In genomic region chr12:57124259-57124877, GRCh38 we compare ENCODE assay signal across 8 cellular contexts. TPM values are rescaled to one million over a fixed set of nuclear protein-coding genes. Genes with fewer than 3 reads are reported as not detected.
A peak's percentile ranks its signal among the peaks of the same experiment; 100 is the strongest.
DNase-seq lines count a peak whose midpoint lies in the region; ATAC-seq, FAIRE-seq and TF ChIP-seq lines count a peak whose summit lies in the region.

No MANE protein-coding gene starts in this region.

- H3K9me2 ChIP-seq in hepatocyte (replicated peaks; ENCODE audit: insufficient read depth), result no peaks in the 10 kb centered on the region

- FAIRE-seq in small intestine (lab: Jason Lieb, UNC), result no peak

- ATAC-seq in GM19395 (IDR thresholded peaks at IDR 0.05; ENCODE audit: unreplicated experiment), result no peak

- DNase-seq in SIG-M5 treated with dmso at 0.1 percent for 504 hours (lab: John Stamatoyannopoulos, UW; ENCODE audit: unreplicated experiment) (peak; percentile 88), SIG-M5 (lab: John Stamatoyannopoulos, UW) (no peak), NCI-H1694 treated with DMSO at 0.1 percent for 48 hours (lab: John Stamatoyannopoulos, UW) (peak; percentile 59), T-helper 22 cell (ENCODE audit: low read depth) (peak; percentile 52), anterior cingulate cortex (lab: John Stamatoyannopoulos, UW) (peak in 51 of 58 donors; percentile 17 to 86 (median 53)), hepatocyte (ENCODE audit: low spot score) (peak; percentile 88), small intestine (peak; percentile 83)

- H3K36me3 ChIP-seq in hepatocyte (replicated peaks; ENCODE audit: insufficient read depth, low read depth), result no peaks in the 10 kb centered on the region
- no peaks in the 10 kb centered on the region for H3K36me3 ChIP-seq in small intestine (ENCODE audit: control insufficient read depth in 2 of 2, insufficient read depth in 2 of 2, low read length in 2 of 2)

- peaks cover 10% of the 10 kb centered on the region for H3K4me1 ChIP-seq in hepatocyte (ENCODE audit: insufficient read depth)
- H3K4me1 ChIP-seq in small intestine (ENCODE audit: control insufficient read depth in 2 of 2, insufficient read depth in 1 of 2, low read depth in 1 of 2, low read length in 1 of 2), result no peaks in the 10 kb centered on the region

- H3K27ac ChIP-seq in hepatocyte, result no peak overlapping the region
- no peak overlapping the region for H3K27ac ChIP-seq in small intestine (ENCODE audit: low read depth in 1 of 2, low read length in 1 of 2)

- whole genome bisulfite sequencing in hepatocyte (ENCODE audit: low lambda C conversion rate, missing lambda C conversion rate), result 21% methylated on average over 10 of the region's 10 CpGs
- 12 to 15% (median 14%) methylated on average over 10 of the region's 10 CpGs for WGBS in small intestine, 3 donors

- H3K4me2 ChIP-seq in hepatocyte, result no peak overlapping the region

- H3K27me3 ChIP-seq in hepatocyte (no peaks in the 10 kb centered on the region), small intestine (ENCODE audit: control insufficient read depth in 2 of 2, insufficient read depth in 2 of 2, low read length in 2 of 2) (no peaks in the 10 kb centered on the region)

- H2AFZ ChIP-seq in hepatocyte, result no peak overlapping the region

- no peaks in the 10 kb centered on the region for H3K9me3 ChIP-seq in hepatocyte (ENCODE audit: low read depth)
- H3K9me3 ChIP-seq in small intestine (ENCODE audit: control insufficient read depth, low read depth), result no peaks in the 10 kb centered on the region

- TF ChIP-seq CTCF in hepatocyte (IDR thresholded peaks at IDR 0.05; ENCODE audit: poor library complexity), result peak; percentile 86

- H4K20me1 ChIP-seq in hepatocyte (ENCODE audit: insufficient read depth, poor library complexity, severe bottlenecking), result no peaks in the 10 kb centered on the region

- peaks cover 11% of the 10 kb centered on the region for H3K79me2 ChIP-seq in hepatocyte

- H3K4me3 ChIP-seq in hepatocyte (no peak overlapping the region), small intestine (ENCODE audit: low read depth in 1 of 2, low read length in 2 of 2) (no peak overlapping the region)

RNA-seq across cellular contexts. Expression of gene LRP1, which starts 3.9 kb away (rescaled TPM):
- 48.5 and 76.8 TPM in 2 replicates for total RNA-seq in hepatocyte
- polyA plus RNA-seq in hepatocyte, result 47.8 and 57.6 TPM in 2 replicates
- 10 to 100 TPM; 24.3 to 47.5 (median 35.8) TPM for polyA plus RNA-seq in small intestine

RNA-seq across cellular contexts. Expression of gene STAT6, which starts 13.2 kb away (rescaled TPM):
- total RNA-seq in hepatocyte, result 76.7 and 78.9 TPM in 2 replicates
- polyA plus RNA-seq in hepatocyte (80.0 and 101 TPM in 2 replicates), small intestine (100 to 1,000 TPM; 129 to 842 (median 558) TPM)

RNA-seq across cellular contexts. Expression of gene LRP1-AS, which starts 23.1 kb away (rescaled TPM):
- not detected in 2 replicates for total RNA-seq in hepatocyte
- polyA plus RNA-seq in hepatocyte (0.59 TPM in 1 of 2 replicates, not detected in the other), small intestine (under 1 TPM in 1 of 3 donors, not detected in 2; 0.15 TPM)

RNA-seq across cellular contexts. Expression of gene NAB2, which starts 35.5 kb away (rescaled TPM):
- 21.9 and 24.8 TPM in 2 replicates for total RNA-seq in hepatocyte
- polyA plus RNA-seq in hepatocyte, result 12.3 and 12.9 TPM in 2 replicates
- 10 to 100 TPM; 11.4 to 21.2 (median 14.9) TPM for polyA plus RNA-seq in small intestine

RNA-seq across cellular contexts. Expression of gene NEMP1, which starts 45.8 kb away (rescaled TPM):
- total RNA-seq in hepatocyte, result 8.3 and 9.3 TPM in 2 replicates
- polyA plus RNA-seq in hepatocyte (3.0 and 6.2 TPM in 2 replicates), small intestine (1 to 10 TPM in 1 of 3 donors, under 1 TPM in 2; 0.45 to 3.6 (median 0.54) TPM)
